In genomic region chr4:124710253-124710849, GRCh38 we compare ENCODE assay signal across 9 cellular contexts. TPM values are rescaled to one million over a fixed set of nuclear protein-coding genes. Genes with fewer than 3 reads are reported as not detected.
A peak's percentile ranks its signal among the peaks of the same experiment; 100 is the strongest.
DNase-seq lines count a peak whose midpoint lies in the region; ATAC-seq, FAIRE-seq and TF ChIP-seq lines count a peak whose summit lies in the region.
"Had no signal": no experiment of that assay in that cellular context is flagged by ENCODE, and none has a peak within 500 bp of the region (broad histone marks: within the 10 kb centered on the region; RNA-seq: fewer than 3 reads in every experiment).

No MANE protein-coding gene starts in this region.

- TF ChIP-seq CTCF in heart right ventricle (IDR thresholded peaks at IDR 0.05) (no peak), K562 (IDR thresholded peaks at IDR 0.05 in 2 of 3, conservative IDR thresholded peaks at IDR 0.05 in 1 of 3; ENCODE audit: insufficient read depth in 2 of 3, low read depth in 1 of 3, low read length in 3 of 3) (no peak), HepG2 (CRISPR knock-in tag; IDR thresholded peaks at IDR 0.05) (no peak), vagina (IDR thresholded peaks at IDR 0.05) (no peak)

- H3K9me3 ChIP-seq in heart right ventricle (no peaks in the 10 kb centered on the region), K562 (replicated peaks; ENCODE audit: control insufficient read depth, insufficient read depth, low read depth, low read length) (no peaks in the 10 kb centered on the region), HepG2 (ENCODE audit: low read length) (no peaks in the 10 kb centered on the region), vagina (no peaks in the 10 kb centered on the region)

- H3K4me3 ChIP-seq in heart right ventricle (peak overlapping the region in 7 of 10 donors; percentile 85 to 93 (median 89)), K562 (peak overlapping the region; percentile 78; the same call in 1 of the 2 replicates), HepG2 (replicated peaks in 1 of 3; ENCODE audit: insufficient read depth in 1 of 3, low read depth in 2 of 3, low read length in 3 of 3) (no peak overlapping the region), vagina (peak overlapping the region; percentile 91 to 95)

- H2AFZ ChIP-seq in K562 (ENCODE audit: low read depth, low read length) (no peak overlapping the region), HepG2 (ENCODE audit: low read length) (no peak overlapping the region)

- TF ChIP-seq POLR2A in K562 (conservative IDR thresholded peaks at IDR 0.05) (no peak), HepG2 (IDR thresholded peaks at IDR 0.05; ENCODE audit: insufficient read depth in 1 of 2, low read depth in 2 of 2, low read length in 2 of 2) (no peak), vagina (IDR thresholded peaks at IDR 0.05) (no peak)

- WGBS in heart right ventricle, 2 donors = 33 to 46% methylated on average over 4 of the region's 4 CpGs
- 9% methylated on average over 4 of the region's 4 CpGs for WGBS in K562 (ENCODE audit: insufficient coverage, low coverage, missing lambda C conversion rate)
- WGBS in HepG2 (ENCODE audit: low lambda C conversion rate) = 84% methylated on average over 4 of the region's 4 CpGs

- H4K20me1 ChIP-seq in K562 (replicated peaks; ENCODE audit: control insufficient read depth, insufficient read depth, low read length) (no peaks in the 10 kb centered on the region), HepG2 (ENCODE audit: insufficient read depth, low read length) (no peaks in the 10 kb centered on the region)

- ATAC-seq in heart right ventricle (no peak), K562 (no peak), HepG2 (no peak), GM19452 (IDR thresholded peaks at IDR 0.05; ENCODE audit: unreplicated experiment) (no peak)

- peak; percentile 37 for FAIRE-seq in K562 (lab: Jason Lieb, UNC)
- no peak for FAIRE-seq in HepG2 (lab: Jason Lieb, UNC)

- no peaks in the 10 kb centered on the region for H3K9me1 ChIP-seq in K562 (ENCODE audit: control insufficient read depth, insufficient read depth, low read length)

- DNase-seq in heart right ventricle (no peak), cardiac septum (ENCODE audit: low spot score) (no peak), K562 (ENCODE audit: extremely low read depth in 1 of 4, low spot score in 3 of 4) (peak in 1 of 4 experiments; percentile 12), HepG2 (ENCODE audit: low spot score) (no peak), vagina (ENCODE audit: extremely low spot score in 2 of 2) (no peak), AG20443 (ENCODE audit: low spot score) (no peak)
- DNase-seq in stimulated activated CD8-positive, alpha-beta memory T cell treated with anti-CD3 and anti-CD28 coated beads, Interleukin-4, amount 100 ng/mL, for 48 hours = no peak
- DNase-seq: activated effector memory CD4-positive, alpha-beta T cell treated with Interleukin-2 at 50 U/mL for 16 hours had no signal

- H3K79me2 ChIP-seq in K562 (ENCODE audit: control insufficient read depth, insufficient read depth, low read length) = peaks cover 63% of the 10 kb centered on the region
- peaks cover 21% of the 10 kb centered on the region for H3K79me2 ChIP-seq in HepG2 (ENCODE audit: insufficient read depth, low read length)

- H3K27ac ChIP-seq in heart right ventricle (peak overlapping the region in 1 of 10 donors; percentile 95), K562 (ENCODE audit: extremely low read depth, low read depth, low read length) (no peak overlapping the region), HepG2 (ENCODE audit: extremely low read length, insufficient read depth, low read length) (no peak overlapping the region), vagina (peak overlapping the region; percentile 96)

- H3K4me2 ChIP-seq in K562 (ENCODE audit: insufficient read depth, low read length) = peak overlapping the region; percentile 82
- H3K4me2 ChIP-seq in HepG2 (ENCODE audit: low read depth, low read length) = peak overlapping the region; percentile 73

- peaks cover 0 to 49% (median 20%) of the 10 kb centered on the region in 9 donors for H3K4me1 ChIP-seq in heart right ventricle
- H3K4me1 ChIP-seq in K562 (replicated peaks in 1 of 2; ENCODE audit: control insufficient read depth in 2 of 2, insufficient read depth in 2 of 2, low read length in 2 of 2) = peaks cover 9 to 10% of the 10 kb centered on the region in 2 experiments
- peaks cover 41% of the 10 kb centered on the region for H3K4me1 ChIP-seq in HepG2 (ENCODE audit: insufficient read depth, low read length)
- H3K4me1 ChIP-seq in vagina = peaks cover 24% of the 10 kb centered on the region

- no TSS peak for BruUV-seq in K562 (replicated peaks; lab: Mats Ljungman, UMichigan)
- no TSS peak for BruUV-seq in HepG2 (replicated peaks; lab: Mats Ljungman, UMichigan)

- intact Hi-C loops in heart right ventricle (cut with DNase I) = loop anchor here in 7 of 10 donors (5.0 to 10.0 kb wide), 5 partner anchors 224 to 376 kb away; no protein-coding TSS in a partner anchor
- intact Hi-C loops in cardiac septum (cut with DNase I) = loop anchor here (5.0 kb wide), 1 partner anchor 378 kb away; no protein-coding TSS in a partner anchor
- intact Hi-C loops in K562 (cut with micrococcal nuclease) = loop anchor here (5.0 to 10.0 kb wide), 4 partner anchors 116 to 574 kb away; no protein-coding TSS in a partner anchor
- intact Hi-C loops in HepG2 (cut with micrococcal nuclease; ENCODE audit: unreplicated experiment) = loop anchor here (2.0 to 5.0 kb wide), 3 partner anchors 24 to 224 kb away; no protein-coding TSS in a partner anchor
- intact Hi-C loops in vagina (cut with DNase I) = no loop called here

- POLR2A ChIA-PET in K562 (lab: Yijun Ruan, JAX) (interaction anchor here (0.7 to 1.0 kb wide), 2 partner anchors 13 to 78 kb away, joined by 3 to 5 read pairs; no protein-coding TSS in a partner anchor), HepG2 (lab: Yijun Ruan, JAX) (interaction anchor here (0.8 kb wide), 1 partner anchor 8 kb away, joined by 3 read pairs; no protein-coding TSS in a partner anchor)

- peak overlapping the region; percentile 5 to 71; a peak in 3 of 4 replicates for H3K9ac ChIP-seq in K562 (ENCODE audit: insufficient read depth in 1 of 2, low read depth in 2 of 2, low read length in 2 of 2)
- no peak overlapping the region for H3K9ac ChIP-seq in HepG2 (ENCODE audit: insufficient read depth, low read depth, low read length)

- H3K36me3 ChIP-seq in heart right ventricle = peaks cover 0 to 19% (median 0%) of the 10 kb centered on the region in 9 donors
- peaks cover 11% of the 10 kb centered on the region for H3K36me3 ChIP-seq in K562 (ENCODE audit: control insufficient read depth, insufficient read depth, low read length)
- H3K36me3 ChIP-seq in HepG2 (replicated peaks in 1 of 2; ENCODE audit: control insufficient read depth in 1 of 2, insufficient read depth in 2 of 2, low read length in 2 of 2) = no peaks in the 10 kb centered on the region
- H3K36me3 ChIP-seq in vagina = no peaks in the 10 kb centered on the region

- H3K27me3 ChIP-seq in heart right ventricle (no peaks in the 10 kb centered on the region), K562 (ENCODE audit: control insufficient read depth in 2 of 2, insufficient read depth in 2 of 2, low read length in 2 of 2) (no peaks in the 10 kb centered on the region), HepG2 (ENCODE audit: control insufficient read depth in 1 of 2, insufficient read depth in 2 of 2, low read length in 2 of 2) (no peaks in the 10 kb centered on the region; a peak in 1 of 5 replicates), vagina (no peaks in the 10 kb centered on the region)

- TF ChIP-seq EP300 in K562 (IDR thresholded peaks at IDR 0.05; ENCODE audit: low read length) = no peak
- TF ChIP-seq EP300 in HepG2 (IDR thresholded peaks at IDR 0.05; ENCODE audit: low read depth in 2 of 2, low read length in 2 of 2) = no peak
- TF ChIP-seq EP300 in HepG2 (CRISPR knock-in tag; IDR thresholded peaks at IDR 0.05; ENCODE audit: borderline replicate concordance) = no peak

- TF ChIP-seq RAD21 in K562 (CRISPR knock-in tag; conservative IDR thresholded peaks at IDR 0.05 in 1 of 2, IDR thresholded peaks at IDR 0.05 in 1 of 2) = no peak
- no peak for TF ChIP-seq RAD21 in HepG2 (CRISPR knock-in tag; IDR thresholded peaks at IDR 0.05)

- in situ Hi-C loops in K562 (cut with MboI) = no loop called here
- in situ Hi-C loops in HepG2 (cut with HindIII; ENCODE audit: extremely low pct_ligation_motif_present, low pct_unique_long_range_greater_than_20kb) = no loop called here

- CTCF ChIA-PET in K562 (lab: Yijun Ruan, JAX; ENCODE audit: low intra/inter-chr PET ratio) (no interaction called here), HepG2 (lab: Yijun Ruan, JAX; ENCODE audit: low intra/inter-chr PET ratio, low total read pairs) (no interaction called here)

RNA-seq across cellular contexts. Expression of gene ANKRD50, which starts 2.2 kb away (rescaled TPM):
- total RNA-seq in heart right ventricle (10 to 100 TPM in 4 of 10 donors, 1 to 10 TPM in 6; 5.2 to 20.1 (median 8.5) TPM), cardiac septum (16.1 TPM), K562 (2014; rRNA removed) (5.0 and 5.2 TPM in 2 replicates), K562 (2014; rRNA removed; fragmentation: Illumina TruSeq; extraction: Trizol) (6.7 and 7.1 TPM in 2 replicates), K562 (2015; rRNA removed; fragmentation: Illumina TruSeq; extraction: Trizol) (7.8 TPM in 2 replicates), K562 (2021) (7.5 and 8.0 TPM in 2 replicates), HepG2 (2016; rRNA removed; fragmentation: Illumina TruSeq; extraction: Trizol) (4.4 and 10.2 TPM in 2 replicates), vagina (20.6 TPM)
- polyA plus RNA-seq in heart right ventricle (1 to 10 TPM; 2.1 to 2.4 TPM), K562 (2011; rRNA removed) (6.2 TPM in 2 replicates), K562 (2014; fragmentation: Illumina TruSeq; extraction: Trizol) (5.6 and 6.3 TPM in 2 replicates), K562 (2014; fragmentation: Nextera tagmentation; extraction: Ambion mirVana) (1 to 10 TPM; 2.0 TPM), K562 (2014; rRNA removed) (3.7 and 3.9 TPM in 2 replicates), HepG2 (2011; rRNA removed) (2.4 and 2.9 TPM in 2 replicates)
- total RNA-seq in K562 (2011; cell fraction: chromatin; rRNA removed; ENCODE audit: low replicate concordance) = 5.9 and 20.5 TPM in 2 replicates
- 4.0 and 5.9 TPM in 2 replicates for total RNA-seq in K562 (2011; cell fraction: nucleolus; rRNA removed)
- 8.0 and 10.3 TPM in 2 replicates for total RNA-seq in K562 (2011; cell fraction: nucleoplasm; rRNA removed)
- 1.4 and 3.5 TPM in 2 replicates for polyA plus RNA-seq in K562 (2011; cell fraction: cytosol; rRNA removed)
- polyA plus RNA-seq in K562 (2011; cell fraction: nucleus; rRNA removed) = 4.7 and 6.6 TPM in 2 replicates
- polyA plus RNA-seq in K562 (2012) = 4.3 and 5.9 TPM in 2 replicates
- polyA minus RNA-seq in K562 (2011; rRNA and poly(A)+ RNA removed) = 43.3 and 50.5 TPM in 2 replicates
- 9.6 and 10.3 TPM in 2 replicates for polyA minus RNA-seq in K562 (2011; cell fraction: cytosol; rRNA and poly(A)+ RNA removed)
- polyA minus RNA-seq in K562 (2011; cell fraction: nucleus; rRNA and poly(A)+ RNA removed) = 12.1 and 28.3 TPM in 2 replicates
- total RNA-seq in HepG2 (2016; cell fraction: cytosol; rRNA removed; fragmentation: Illumina TruSeq; extraction: Trizol; ENCODE audit: low read depth) = 0.20 and 0.26 TPM in 2 replicates
- total RNA-seq in HepG2 (2016; cell fraction: insoluble cytoplasmic fraction; rRNA removed; fragmentation: Illumina TruSeq; extraction: Trizol) = 4.2 and 9.8 TPM in 2 replicates
- 1.4 and 1.6 TPM in 2 replicates for total RNA-seq in HepG2 (2016; cell fraction: membrane; rRNA removed; fragmentation: Illumina TruSeq; extraction: Trizol)
- total RNA-seq in HepG2 (2016; cell fraction: nucleus; rRNA removed; fragmentation: Illumina TruSeq; extraction: Trizol) = 8.3 and 8.4 TPM in 2 replicates
- polyA plus RNA-seq in HepG2 (2011; cell fraction: cytosol; rRNA removed) = 1.0 and 2.2 TPM in 2 replicates
- polyA plus RNA-seq in HepG2 (2011; cell fraction: nucleus; rRNA removed) = 2.6 and 3.1 TPM in 2 replicates
- polyA plus RNA-seq in HepG2 (2012) = 4.4 and 4.5 TPM in 2 replicates
- polyA plus RNA-seq in HepG2 (2016; cell fraction: cytosol; fragmentation: Illumina TruSeq; extraction: Trizol; ENCODE audit: low read depth) = 0.08 and 0.10 TPM in 2 replicates
- polyA plus RNA-seq in HepG2 (2016; cell fraction: insoluble cytoplasmic fraction; fragmentation: Illumina TruSeq; extraction: Trizol; ENCODE audit: low read depth) = 4.3 TPM in 2 replicates
- polyA plus RNA-seq in HepG2 (2016; cell fraction: membrane; fragmentation: Illumina TruSeq; extraction: Trizol; ENCODE audit: low read depth) = 0.32 and 0.40 TPM in 2 replicates
- polyA plus RNA-seq in HepG2 (2016; cell fraction: nucleus; fragmentation: Illumina TruSeq; extraction: Trizol; ENCODE audit: insufficient read depth, low read depth) = 5.2 and 5.4 TPM in 2 replicates
- 6.4 and 14.7 TPM in 2 replicates for polyA minus RNA-seq in HepG2 (2011; rRNA and poly(A)+ RNA removed; ENCODE audit: low replicate concordance)
- 5.4 and 7.5 TPM in 2 replicates for polyA minus RNA-seq in HepG2 (2011; cell fraction: cytosol; rRNA and poly(A)+ RNA removed)
- polyA minus RNA-seq in HepG2 (2011; cell fraction: nucleus; rRNA and poly(A)+ RNA removed) = 18.7 and 26.4 TPM in 2 replicates

Comparison
In these comparisons a context has a peak if more than half of its experiments do, and no peak if none do; other contexts are left out.
1. H3K4me3 ChIP-seq: peak in heart right ventricle (7 of 10), K562 (single experiment) and vagina (2 of 2); none in HepG2 (0 of 3).